ENCODE assay signal across 2 cellular contexts in the genomic region with DNA sequence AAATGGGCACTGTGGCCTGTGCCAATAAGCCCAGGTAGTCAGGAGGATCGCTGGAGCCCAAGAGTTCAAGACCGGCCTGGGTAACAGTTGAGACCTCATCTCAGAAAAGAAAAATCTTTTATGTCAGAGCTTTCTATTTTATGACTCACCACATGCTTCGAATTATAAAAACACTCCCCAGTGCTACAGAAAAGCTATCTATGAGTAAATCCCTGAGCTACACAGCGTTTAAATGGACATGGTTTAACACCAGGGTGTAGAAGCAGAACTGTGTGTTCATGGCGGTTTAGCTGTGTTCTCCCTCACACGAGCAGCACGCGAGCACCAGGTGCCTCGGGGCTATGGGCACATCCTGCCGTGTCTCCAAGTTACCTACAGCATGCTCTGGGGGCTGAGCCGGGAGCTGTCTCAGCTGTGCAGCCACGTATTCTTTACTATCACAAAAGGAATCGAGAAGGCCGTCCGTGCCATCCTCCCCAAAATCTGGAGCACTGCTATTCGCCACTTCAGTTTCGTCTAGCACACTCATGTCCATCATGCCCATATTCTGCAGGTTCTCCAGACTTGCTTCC.
TF ChIP-seq lines count a peak whose summit lies in the region.

No MANE protein-coding gene starts in this region.

TF ChIP-seq in A549, 52 proteins besides CTCF, POLR2A, EP300 and RAD21:
- TF ChIP-seq CEBPB (IDR thresholded peaks at IDR 0.05) = no peak
- no peak for TF ChIP-seq FOSL2 (IDR thresholded peaks at IDR 0.05)
- TF ChIP-seq FOSL2 (CRISPR knock-in tag; IDR thresholded peaks at IDR 0.05) = peak; percentile 3; the same call in 1 of the 2 replicates

TF ChIP-seq in GM12891, 5 proteins besides CTCF, POLR2A, EP300 and RAD21:
- no peak for TF ChIP-seq POU2F2 (IDR thresholded peaks at IDR 0.05; ENCODE audit: low read depth, low read length)
- no peak for TF ChIP-seq SPI1 (IDR thresholded peaks at IDR 0.05; ENCODE audit: low read depth, low read length)
- TF ChIP-seq PAX5 (IDR thresholded peaks at IDR 0.05; ENCODE audit: insufficient read depth, low read length, severe bottlenecking) = no peak
- no peak for TF ChIP-seq POLR2AphosphoS5 (IDR thresholded peaks at IDR 0.05; ENCODE audit: low read depth, low read length)
- TF ChIP-seq TAF1 (IDR thresholded peaks at IDR 0.05; ENCODE audit: low read depth, low read length) = no peak
